ENCODE assay signal across 1 cellular context in the genomic region with DNA sequence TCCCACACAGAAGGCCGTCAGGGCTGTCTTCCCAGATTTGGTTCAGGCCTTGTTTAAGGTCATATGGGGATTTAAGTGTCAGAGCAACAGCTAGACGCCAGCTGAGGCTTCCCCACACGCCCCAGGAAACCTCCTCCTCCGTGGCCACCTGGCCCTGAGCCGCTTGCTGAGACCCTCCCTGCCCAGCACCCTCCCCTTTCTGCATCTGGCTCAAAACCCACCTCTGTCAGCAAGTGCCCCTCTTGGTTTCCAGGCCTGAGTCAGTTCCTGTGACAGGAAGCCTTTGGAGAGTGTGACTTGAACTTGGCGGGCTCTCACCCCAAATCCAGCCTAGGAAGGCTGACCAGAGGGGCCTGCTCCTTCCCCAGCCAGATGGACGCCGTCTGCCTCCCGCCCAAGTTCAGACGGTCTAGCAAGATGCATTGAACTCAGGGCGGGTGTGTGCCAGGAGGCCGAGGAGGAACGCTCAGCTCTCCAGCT.
TF ChIP-seq lines count a peak whose summit lies in the region.

No MANE protein-coding gene starts in this region.

TF ChIP-seq in GM23338, 12 proteins besides CTCF, POLR2A, EP300 and RAD21 (continued from another document):
- TF ChIP-seq, protein P1, sequence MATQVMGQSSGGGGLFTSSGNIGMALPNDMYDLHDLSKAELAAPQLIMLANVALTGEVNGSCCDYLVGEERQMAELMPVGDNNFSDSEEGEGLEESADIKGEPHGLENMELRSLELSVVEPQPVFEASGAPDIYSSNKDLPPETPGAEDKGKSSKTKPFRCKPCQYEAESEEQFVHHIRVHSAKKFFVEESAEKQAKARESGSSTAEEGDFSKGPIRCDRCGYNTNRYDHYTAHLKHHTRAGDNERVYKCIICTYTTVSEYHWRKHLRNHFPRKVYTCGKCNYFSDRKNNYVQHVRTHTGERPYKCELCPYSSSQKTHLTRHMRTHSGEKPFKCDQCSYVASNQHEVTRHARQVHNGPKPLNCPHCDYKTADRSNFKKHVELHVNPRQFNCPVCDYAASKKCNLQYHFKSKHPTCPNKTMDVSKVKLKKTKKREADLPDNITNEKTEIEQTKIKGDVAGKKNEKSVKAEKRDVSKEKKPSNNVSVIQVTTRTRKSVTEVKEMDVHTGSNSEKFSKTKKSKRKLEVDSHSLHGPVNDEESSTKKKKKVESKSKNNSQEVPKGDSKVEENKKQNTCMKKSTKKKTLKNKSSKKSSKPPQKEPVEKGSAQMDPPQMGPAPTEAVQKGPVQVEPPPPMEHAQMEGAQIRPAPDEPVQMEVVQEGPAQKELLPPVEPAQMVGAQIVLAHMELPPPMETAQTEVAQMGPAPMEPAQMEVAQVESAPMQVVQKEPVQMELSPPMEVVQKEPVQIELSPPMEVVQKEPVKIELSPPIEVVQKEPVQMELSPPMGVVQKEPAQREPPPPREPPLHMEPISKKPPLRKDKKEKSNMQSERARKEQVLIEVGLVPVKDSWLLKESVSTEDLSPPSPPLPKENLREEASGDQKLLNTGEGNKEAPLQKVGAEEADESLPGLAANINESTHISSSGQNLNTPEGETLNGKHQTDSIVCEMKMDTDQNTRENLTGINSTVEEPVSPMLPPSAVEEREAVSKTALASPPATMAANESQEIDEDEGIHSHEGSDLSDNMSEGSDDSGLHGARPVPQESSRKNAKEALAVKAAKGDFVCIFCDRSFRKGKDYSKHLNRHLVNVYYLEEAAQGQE (IDR thresholded peaks at IDR 0.05; ENCODE audit: unreplicated experiment) = no peak
- no peak for TF ChIP-seq ZNF114 (CRISPR knock-in tag; IDR thresholded peaks at IDR 0.05)
- no peak for TF ChIP-seq NANOG (IDR thresholded peaks at IDR 0.05; ENCODE audit: borderline replicate concordance)
- TF ChIP-seq, protein P2, sequence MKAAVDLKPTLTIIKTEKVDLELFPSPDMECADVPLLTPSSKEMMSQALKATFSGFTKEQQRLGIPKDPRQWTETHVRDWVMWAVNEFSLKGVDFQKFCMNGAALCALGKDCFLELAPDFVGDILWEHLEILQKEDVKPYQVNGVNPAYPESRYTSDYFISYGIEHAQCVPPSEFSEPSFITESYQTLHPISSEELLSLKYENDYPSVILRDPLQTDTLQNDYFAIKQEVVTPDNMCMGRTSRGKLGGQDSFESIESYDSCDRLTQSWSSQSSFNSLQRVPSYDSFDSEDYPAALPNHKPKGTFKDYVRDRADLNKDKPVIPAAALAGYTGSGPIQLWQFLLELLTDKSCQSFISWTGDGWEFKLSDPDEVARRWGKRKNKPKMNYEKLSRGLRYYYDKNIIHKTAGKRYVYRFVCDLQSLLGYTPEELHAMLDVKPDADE (IDR thresholded peaks at IDR 0.05) = no peak
